35 cellular contexts compared by ENCODE assay signal in genomic region chr5:53554444-53554843, GRCh38.
"Had no signal": no experiment of that assay in that cellular context is flagged by ENCODE, and none has a peak within 500 bp of the region (broad histone marks: within the 10 kb centered on the region; RNA-seq: fewer than 3 reads in every experiment).

No MANE protein-coding gene starts in this region.

- DNase-seq: Karpas-422, Kasumi-1, MG63, MM.1S, MV-4-11, NCI-H1048, NCI-H1092, NCI-H1092 treated with DMSO at 0.1 percent for 48 hours, NCI-H1105, NCI-H1105 treated with DMSO at 0.1 percent for 48 hours, NCI-H1417, NCI-H1417 treated with DMSO at 0.1 percent for 48 hours, NCI-H1436, NCI-H1436 treated with DMSO at 0.1 percent for 48 hours, NCI-H146, NCI-H1694, NCI-H1694 treated with DMSO at 0.1 percent for 48 hours, NCI-H187, NCI-H187 treated with DMSO at 0.1 percent for 48 hours, NCI-H1930, NCI-H2029, NCI-H2029 treated with DMSO at 0.1 percent for 48 hours, NCI-H2081, NCI-H2081 treated with DMSO at 0.1 percent for 48 hours, NCI-H2107, NCI-H2171, NCI-H2171 treated with DMSO at 0.1 percent for 48 hours, NCI-H2227 treated with DMSO at 0.1 percent for 48 hours, NCI-H226, NCI-H345, NCI-H446, NCI-H446 treated with DMSO at 0.1 percent for 48 hours, NCI-H510A, NCI-H510A treated with DMSO at 0.1 percent for 48 hours, NCI-H524 had no signal

- H3K36me3 ChIP-seq: MG63 had no signal

- H3K4me3 ChIP-seq: MG63 had no signal

- H3K27me3 ChIP-seq: MG63 had no signal
